Comparison of ENCODE assay signal across 14 cellular contexts in the genomic region with DNA sequence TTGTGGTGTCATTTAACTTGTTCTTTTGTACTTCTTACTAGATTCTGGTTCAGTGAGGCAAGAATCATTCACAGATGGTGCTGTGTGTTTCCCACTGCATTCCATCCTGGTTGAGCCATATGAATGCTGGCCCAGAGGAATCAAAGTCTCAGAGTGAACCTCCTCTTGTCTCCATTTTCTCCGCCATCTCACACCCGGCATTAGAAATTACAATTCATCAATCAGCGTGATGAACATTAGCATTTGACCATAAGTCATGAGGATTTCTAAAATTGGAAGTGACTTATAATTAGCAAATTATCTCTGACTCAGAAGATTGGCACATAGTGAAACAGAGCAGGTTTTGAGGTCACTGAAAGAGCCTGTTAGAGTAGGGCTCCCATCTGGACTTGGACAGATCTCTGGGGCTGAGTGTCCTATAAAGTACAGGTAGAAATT. TPM values are rescaled to one million over a fixed set of nuclear protein-coding genes. Genes with fewer than 3 reads are reported as not detected.
DNase-seq lines count a peak whose midpoint lies in the region; ATAC-seq and TF ChIP-seq lines count a peak whose summit lies in the region.
"Had no signal": no experiment of that assay in that cellular context is flagged by ENCODE, and none has a peak within 500 bp of the region (broad histone marks: within the 10 kb centered on the region; RNA-seq: fewer than 3 reads in every experiment).

No MANE protein-coding gene starts in this region.

- no peaks in the 10 kb centered on the region for H3K27me3 ChIP-seq in MM.1S (replicated peaks; ENCODE audit: insufficient read depth, low read length)
- H3K27me3 ChIP-seq in psoas muscle (ENCODE audit: insufficient read depth in 3 of 3, low read length in 2 of 3), result no peaks in the 10 kb centered on the region
- no peaks in the 10 kb centered on the region for H3K27me3 ChIP-seq in esophagus muscularis mucosa
- H3K27me3 ChIP-seq: spleen had no signal

- no peak for TF ChIP-seq EP300 in esophagus muscularis mucosa (IDR thresholded peaks at IDR 0.05)

- no peaks in the 10 kb centered on the region for H3F3A ChIP-seq in MM.1S (ENCODE audit: insufficient read depth, low read length)

- no peaks in the 10 kb centered on the region for H4K20me1 ChIP-seq in MM.1S (ENCODE audit: insufficient read depth, low read length)

- H3K36me3 ChIP-seq in MM.1S (replicated peaks; ENCODE audit: insufficient read depth, low read length) (no peaks in the 10 kb centered on the region), psoas muscle (ENCODE audit: insufficient read depth in 1 of 2, low read depth in 1 of 2) (no peaks in the 10 kb centered on the region), esophagus muscularis mucosa (no peaks in the 10 kb centered on the region)
- H3K36me3 ChIP-seq: spleen had no signal

- H3K9ac ChIP-seq in MM.1S (ENCODE audit: low read length), result peak overlapping the region; percentile 4; the same call in 1 of the 2 replicates

- H3K4me2 ChIP-seq in MM.1S (ENCODE audit: low read depth, low read length), result peak overlapping the region; percentile 65

- peak; percentile 56 for ATAC-seq in GM18502 (IDR thresholded peaks at IDR 0.05; ENCODE audit: poor library complexity, unreplicated experiment)
- ATAC-seq in psoas muscle, result peak in 3 of 4 donors; percentile 49 to 91 (median 76)

- H3K27ac ChIP-seq in MM.1S (ENCODE audit: low read length), result peak overlapping the region; percentile 63; the same call in 1 of the 2 replicates
- no peak overlapping the region for H3K27ac ChIP-seq in psoas muscle
- H3K27ac ChIP-seq in caudate nucleus (ENCODE audit: low read depth, low read length), result no peak overlapping the region
- H3K27ac ChIP-seq in esophagus muscularis mucosa (replicated peaks in 1 of 4), result no peak overlapping the region
- H3K27ac ChIP-seq: spleen had no signal

- peak overlapping the region; percentile 60; the same call in 1 of the 2 replicates for H2AFZ ChIP-seq in MM.1S (ENCODE audit: low read length)

- no peak for TF ChIP-seq CTCF in MM.1S (IDR thresholded peaks at IDR 0.05; ENCODE audit: low read length)
- TF ChIP-seq CTCF in cardiac fibroblast (IDR thresholded peaks at IDR 0.05; ENCODE audit: low read depth, low read length), result no peak
- TF ChIP-seq CTCF in psoas muscle (IDR thresholded peaks at IDR 0.05), result no peak
- no peak for TF ChIP-seq CTCF in esophagus muscularis mucosa (IDR thresholded peaks at IDR 0.05)

- no peaks in the 10 kb centered on the region for H3K9me3 ChIP-seq in MM.1S (replicated peaks; ENCODE audit: insufficient read depth, low read length)
- H3K9me3 ChIP-seq in psoas muscle, result peaks cover 4% of the 10 kb centered on the region
- no peaks in the 10 kb centered on the region for H3K9me3 ChIP-seq in esophagus muscularis mucosa
- H3K9me3 ChIP-seq: Caco-2 had no signal

- DNase-seq in MM.1S, result peak; percentile 69
- DNase-seq in cardiac fibroblast (ENCODE audit: low read depth in 2 of 2), result peak; percentile 51 to 84
- no peak for DNase-seq in psoas muscle
- DNase-seq in caudate nucleus (lab: John Stamatoyannopoulos, UW), result no peak
- DNase-seq in DMS153 (lab: John Stamatoyannopoulos, UW), result no peak
- no peak for DNase-seq in esophagus muscularis mucosa (ENCODE audit: extremely low spot score)
- DNase-seq: activated naive CD8-positive, alpha-beta T cell treated with anti-CD3 and anti-CD28 coated beads for 36 hours; Caco-2; effector memory CD4-positive, alpha-beta T cell; NCI-H1105; NCI-H526; spleen; SW 1271 had no signal

- H3K9me2 ChIP-seq in MM.1S (replicated peaks; ENCODE audit: insufficient read depth, low read length), result no peaks in the 10 kb centered on the region

- no peaks in the 10 kb centered on the region for H3K79me2 ChIP-seq in MM.1S (ENCODE audit: low read length)

- H3K4me3 ChIP-seq in MM.1S (ENCODE audit: low read length) (no peak overlapping the region), cardiac fibroblast (replicated peaks in 1 of 2; ENCODE audit: low read depth in 2 of 2, low read length in 2 of 2) (no peak overlapping the region), psoas muscle (no peak overlapping the region), esophagus muscularis mucosa (no peak overlapping the region)
- H3K4me3 ChIP-seq: spleen had no signal

- intact Hi-C loops in psoas muscle (cut with DNase I) (no loop called here), esophagus muscularis mucosa (cut with DNase I) (no loop called here)

- no peak for TF ChIP-seq POLR2A in esophagus muscularis mucosa (IDR thresholded peaks at IDR 0.05; ENCODE audit: low read depth)

- H3K4me1 ChIP-seq in MM.1S (ENCODE audit: low read length) (peaks cover 27% of the 10 kb centered on the region), psoas muscle (peaks cover 5% of the 10 kb centered on the region), esophagus muscularis mucosa (peaks cover 0 to 5% (median 0%) of the 10 kb centered on the region in 4 donors)
- H3K4me1 ChIP-seq: Caco-2, spleen had no signal

- WGBS in psoas muscle, 3 donors, result 62 to 92% (median 87%) methylated on average over 3 of the region's 3 CpGs
- 83% methylated on average over 3 of the region's 3 CpGs for WGBS in esophagus muscularis mucosa

RNA-seq across cellular contexts. Expression of a gene that starts 25.2 kb away (rescaled TPM):
- total RNA-seq in psoas muscle (10 to 100 TPM in 2 of 4 donors, 1 to 10 TPM in 2; 4.0 to 12.8 (median 8.3) TPM), esophagus muscularis mucosa (10 to 100 TPM; 21.0 to 54.3 (median 29.8) TPM)
- polyA plus RNA-seq in psoas muscle, result 1 to 10 TPM; 2.0 to 4.3 (median 2.8) TPM

Comparison
In these comparisons a context has a peak if more than half of its experiments do, and no peak if none do; other contexts are left out.
1. DNase-seq: peak in MM.1S (single experiment) and cardiac fibroblast (2 of 2); none in psoas muscle (0 of 2), caudate nucleus (0 of 61), DMS153 (single experiment) and esophagus muscularis mucosa (single experiment).